ENCODE assay signal across 26 cellular contexts in genomic region chr12:45756666-45757065, GRCh38. TPM values are rescaled to one million over a fixed set of nuclear protein-coding genes. Genes with fewer than 3 reads are reported as not detected.
DNase-seq lines count a peak whose midpoint lies in the region; ATAC-seq and TF ChIP-seq lines count a peak whose summit lies in the region.
"Had no signal": no experiment of that assay in that cellular context is flagged by ENCODE, and none has a peak within 500 bp of the region (broad histone marks: within the 10 kb centered on the region; RNA-seq: fewer than 3 reads in every experiment).

No MANE protein-coding gene starts in this region.

- DNase-seq in EH (ENCODE audit: low read depth) (peak; percentile 36), dorsolateral prefrontal cortex (no peak), non-pigmented ciliary epithelial cell (ENCODE audit: low read depth) (peak; percentile 4), midbrain (lab: John Stamatoyannopoulos, UW) (no peak)
- DNase-seq: activated CD4-positive, alpha-beta T cell treated with anti-CD3 and anti-CD28 coated beads, Interleukin-2, amount 50 U/mL, for 4 hours; activated CD8-positive, alpha-beta memory T cell treated with anti-CD3 and anti-CD28 coated beads, Interleukin-2, amount 50 U/mL, for 48 hours; CD8-positive, alpha-beta memory T cell; central memory CD4-positive, alpha-beta T cell; foreskin melanocyte; GDM1; GOT3; hippocampal formation; left lung; naive thymus-derived CD4-positive, alpha-beta T cell; NCI-H1092; NCI-H187 treated with DMSO at 0.1 percent for 48 hours; NCI-H345; NCI-H774; ovary; stimulated activated CD4-positive, alpha-beta T cell treated with anti-CD3 and anti-CD28 coated beads, Interleukin-4, amount 100 ng/mL, for 4 hours; transverse colon had no signal

- H3K4me3 ChIP-seq in dorsolateral prefrontal cortex = no peak overlapping the region
- H3K4me3 ChIP-seq: left lung, ovary, right atrium auricular region, transverse colon had no signal

- TF ChIP-seq EP300 in Ishikawa (IDR thresholded peaks at IDR 0.05; ENCODE audit: borderline replicate concordance) = no peak

- no peak for TF ChIP-seq RAD21 in Ishikawa (IDR thresholded peaks at IDR 0.05; ENCODE audit: low read depth)

- no peak for ATAC-seq in HG03520 (IDR thresholded peaks at IDR 0.05; ENCODE audit: unreplicated experiment)
- no peak for ATAC-seq in GM19328 (IDR thresholded peaks at IDR 0.05; ENCODE audit: unreplicated experiment)
- ATAC-seq: left lung; naive thymus-derived CD4-positive, alpha-beta T cell; SK-N-SH treated with all-trans-retinoic acid at 6 μM for 48 hours had no signal

- no peak for TF ChIP-seq CTCF in dorsolateral prefrontal cortex (IDR thresholded peaks at IDR 0.05 in 54 of 56, conservative IDR thresholded peaks at IDR 0.05 in 2 of 56; ENCODE audit: low read depth in 1 of 56, partially characterized antibody in 56 of 56)

- H3K27me3 ChIP-seq in dorsolateral prefrontal cortex = no peaks in the 10 kb centered on the region
- H3K27me3 ChIP-seq: left lung, ovary, right atrium auricular region, transverse colon had no signal

- intact Hi-C loops in dorsolateral prefrontal cortex (cut with DNase I) = no loop called here

- peak overlapping the region in 32 of 59 donors; percentile 1 to 75 (median 40) for H3K27ac ChIP-seq in dorsolateral prefrontal cortex
- H3K27ac ChIP-seq: left lung, ovary, right atrium auricular region had no signal

TF ChIP-seq in Ishikawa, 13 proteins besides CTCF, POLR2A, EP300 and RAD21:
- TF ChIP-seq, protein P1, sequence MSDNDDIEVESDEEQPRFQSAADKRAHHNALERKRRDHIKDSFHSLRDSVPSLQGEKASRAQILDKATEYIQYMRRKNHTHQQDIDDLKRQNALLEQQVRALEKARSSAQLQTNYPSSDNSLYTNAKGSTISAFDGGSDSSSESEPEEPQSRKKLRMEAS (IDR thresholded peaks at IDR 0.05) = no peak
- peak; percentile 35; the same call in 1 of the 2 replicates for TF ChIP-seq NFIC (IDR thresholded peaks at IDR 0.05)

RNA-seq across cellular contexts. Expression of gene ARID2, which starts 27.2 kb away (rescaled TPM):
- 10 to 100 TPM; 18.3 to 54.8 (median 27.6) TPM for total RNA-seq in dorsolateral prefrontal cortex

Comparison
In these comparisons a context has a peak if more than half of its experiments do, and no peak if none do; other contexts are left out.
1. DNase-seq: peak in EH (single experiment) and non-pigmented ciliary epithelial cell (single experiment); none in dorsolateral prefrontal cortex (0 of 10) and midbrain (single experiment).